ENCODE assay signal across 12 cellular contexts in the genomic region with DNA sequence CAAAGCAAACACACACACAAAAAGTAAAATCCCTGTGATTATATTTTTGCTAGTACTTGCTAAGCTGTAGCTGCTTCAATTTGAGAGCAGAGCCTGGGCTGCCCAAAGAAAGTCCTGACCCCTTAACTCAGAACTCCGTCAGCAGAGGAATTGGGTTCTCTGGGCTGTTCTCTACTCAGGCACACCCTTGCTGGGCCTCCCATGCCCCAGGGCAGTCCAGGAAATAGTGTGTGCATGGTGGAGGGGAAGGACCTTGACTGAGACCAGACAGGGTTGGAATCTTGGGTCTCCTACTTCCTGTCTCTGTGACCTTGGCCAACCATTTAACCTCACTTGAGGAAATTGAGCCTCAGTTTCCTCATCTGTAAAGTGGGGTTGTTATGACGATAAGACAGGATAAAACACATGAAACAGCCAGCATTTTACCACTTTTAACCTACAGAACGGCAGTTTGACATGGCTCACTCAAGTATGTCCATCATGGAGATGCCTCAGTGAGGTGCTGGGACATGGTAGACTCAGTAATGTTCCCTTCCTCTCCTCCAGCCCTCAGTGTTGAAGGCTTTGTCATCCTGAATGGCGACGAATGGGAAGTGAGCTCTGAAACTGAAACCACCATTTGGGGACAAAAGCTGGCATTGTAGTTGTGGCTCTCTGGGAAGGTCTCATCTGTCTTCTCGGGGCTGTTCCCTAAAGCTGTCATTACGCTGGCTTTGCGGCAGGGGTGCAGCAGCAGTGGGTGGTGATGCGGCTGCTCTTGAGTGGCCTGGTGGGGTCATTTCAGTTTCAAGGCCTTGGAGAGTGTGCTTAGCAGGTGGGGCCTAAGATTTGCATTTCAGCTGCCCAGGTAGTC.
DNase-seq lines count a peak whose midpoint lies in the region; ATAC-seq, FAIRE-seq and TF ChIP-seq lines count a peak whose summit lies in the region.
"Had no signal": no experiment of that assay in that cellular context is flagged by ENCODE, and none has a peak within 500 bp of the region (broad histone marks: within the 10 kb centered on the region; RNA-seq: fewer than 3 reads in every experiment).

No MANE protein-coding gene starts in this region.

- no peak for TF ChIP-seq CTCF in H1 (IDR thresholded peaks at IDR 0.05; ENCODE audit: control extremely low read depth in 1 of 3, insufficient read depth in 1 of 3, low read depth in 1 of 3, low read length in 3 of 3)

- no peak overlapping the region for H4K91ac ChIP-seq in H1 (replicated peaks; ENCODE audit: insufficient read length, low read length)

- H3K23ac ChIP-seq in H1 (ENCODE audit: insufficient read length) = no peak overlapping the region

- FAIRE-seq in H1 (lab: Jason Lieb, UNC) = no peak

- H3K27ac ChIP-seq in H1 (ENCODE audit: low read depth, low read length) = no peak overlapping the region

- no peak for TF ChIP-seq EP300 in H1 (IDR thresholded peaks at IDR 0.05; ENCODE audit: borderline replicate concordance in 1 of 2, low read depth in 2 of 2, low read length in 2 of 2)

- H3K79me2 ChIP-seq in H1 (ENCODE audit: control insufficient read depth in 1 of 2, insufficient read depth in 2 of 2, low read length in 2 of 2) = peaks cover 0 to 80% of the 10 kb centered on the region in 2 experiments; a peak in 2 of 4 replicates

- H3K9ac ChIP-seq in H1 (replicated peaks in 1 of 4; ENCODE audit: extremely low read depth in 1 of 4, low read depth in 3 of 4, low read length in 3 of 4) = no peak overlapping the region

- no peak overlapping the region for H3K18ac ChIP-seq in H1 (ENCODE audit: extremely low read depth, low read length)

- peaks cover 0 to 4% (median 2%) of the 10 kb centered on the region in 4 experiments; a peak in 1 of 8 replicates for H3K36me3 ChIP-seq in H1 (ENCODE audit: control insufficient read depth in 2 of 4, insufficient read depth in 4 of 4, low read length in 3 of 4)
- H3K36me3 ChIP-seq: adrenal gland had no signal

- peaks cover 11 to 27% of the 10 kb centered on the region in 2 experiments for H4K20me1 ChIP-seq in H1 (replicated peaks in 1 of 2; ENCODE audit: control insufficient read depth in 1 of 2, insufficient read depth in 2 of 2, low read length in 2 of 2)

- no peak overlapping the region for H3K14ac ChIP-seq in H1 (ENCODE audit: insufficient read length)

- intact Hi-C loops in sciatic nerve (cut with DNase I) = no loop called here

- no peaks in the 10 kb centered on the region for H3K27me3 ChIP-seq in H1 (replicated peaks in 1 of 4; ENCODE audit: control insufficient read depth in 3 of 4, extremely low read depth in 1 of 4, insufficient read depth in 3 of 4, low read length in 3 of 4)
- H3K27me3 ChIP-seq: adrenal gland had no signal

- H2BK120ac ChIP-seq in H1 (replicated peaks; ENCODE audit: low read depth, low read length) = no peak overlapping the region

- 77% methylated on average over 9 of the region's 9 CpGs; no CpG with 5 or more reads in 1 of the 2 experiments for WGBS in H1 (ENCODE audit: extremely low coverage in 1 of 2, insufficient coverage in 1 of 2, insufficient read length in 1 of 2, insufficient replicate concordance in 2 of 2, low coverage in 1 of 2, low lambda C conversion rate in 2 of 2, missing lambda C conversion rate in 1 of 2), 2 experiments

- no peaks in the 10 kb centered on the region; the same call in 1 of the 2 replicates for H3K23me2 ChIP-seq in H1 (ENCODE audit: low read depth, low read length)

- peaks cover 0 to 3% (median 0%) of the 10 kb centered on the region in 4 experiments; a peak in 1 of 7 replicates for H3K4me1 ChIP-seq in H1 (replicated peaks in 1 of 4; ENCODE audit: control insufficient read depth in 3 of 4, insufficient read depth in 4 of 4, low read length in 3 of 4)

- peaks cover 29% of the 10 kb centered on the region for H3K79me1 ChIP-seq in H1 (ENCODE audit: low read depth, low read length)

- POLR2A ChIA-PET in H1 (lab: Charles Lee; ENCODE audit: partially characterized antibody) = interaction anchor here (0.7 kb wide), 1 partner anchor 78 kb away, joined by 6 read pairs; no protein-coding TSS in a partner anchor

- H3K4ac ChIP-seq in H1 (replicated peaks; ENCODE audit: insufficient read length, low read depth, low read length) = no peak overlapping the region

- H2BK5ac ChIP-seq in H1 (ENCODE audit: low read depth, low read length) = no peak overlapping the region

- no peak overlapping the region for H4K5ac ChIP-seq in H1 (ENCODE audit: insufficient read length, low read depth, low read length)

- no peak for TF ChIP-seq RAD21 in H1 (IDR thresholded peaks at IDR 0.05 in 1 of 2, conservative IDR thresholded peaks at IDR 0.05 in 1 of 2; ENCODE audit: low read depth in 2 of 2, low read length in 2 of 2)

- no peak overlapping the region for H3K4me3 ChIP-seq in H1 (ENCODE audit: extremely low read depth in 1 of 4, insufficient read depth in 2 of 4, low read depth in 3 of 4, low read length in 4 of 4)
- H3K4me3 ChIP-seq: adrenal gland had no signal

- no peak for TF ChIP-seq POLR2A in H1 (IDR thresholded peaks at IDR 0.05; ENCODE audit: control extremely low read depth in 1 of 2, low read depth in 2 of 2, low read length in 2 of 2)

- DNase-seq in SKM-1 treated with dmso at 0.1 percent for 144 hours (lab: John Stamatoyannopoulos, UW; ENCODE audit: unreplicated experiment) (peak; percentile 56), SKM-1 (lab: John Stamatoyannopoulos, UW; ENCODE audit: unreplicated experiment) (no peak), NOMO-1 treated with dmso at 0.1 percent for 144 hours (lab: John Stamatoyannopoulos, UW; ENCODE audit: unreplicated experiment) (peak; percentile 73), H1 (ENCODE audit: low read depth in 1 of 2, low spot score in 2 of 2) (no peak), sciatic nerve (ENCODE audit: low spot score) (no peak), NCI-H1436 (lab: John Stamatoyannopoulos, UW) (no peak), D341Med (ENCODE audit: low spot score) (no peak), cortex of kidney (lab: John Stamatoyannopoulos, UW) (no peak)
- DNase-seq: 8988T, adrenal gland, midbrain, T1000 had no signal

- no peak overlapping the region for H3K56ac ChIP-seq in H1 (replicated peaks; ENCODE audit: insufficient read length, low read depth, low read length)

- H2BK15ac ChIP-seq in H1 (ENCODE audit: low read length) = no peak overlapping the region

- H3K4me2 ChIP-seq in H1 (ENCODE audit: insufficient read depth in 1 of 2, low read depth in 2 of 2, low read length in 2 of 2) = no peak overlapping the region

- H2BK12ac ChIP-seq in H1 (ENCODE audit: low read depth, low read length) = no peak overlapping the region

- H2AFZ ChIP-seq in H1 (ENCODE audit: low read length) = no peak overlapping the region

- CTCF ChIA-PET in H1 (lab: Charles Lee; ENCODE audit: partially characterized antibody) = interaction anchor here (0.7 to 1.4 kb wide), 2 partner anchors 9 to 320 kb away, joined by 3 to 5 read pairs; no protein-coding TSS in a partner anchor

- no peak overlapping the region for H2BK20ac ChIP-seq in H1 (ENCODE audit: low read length)

- ATAC-seq in sciatic nerve = peak; percentile 11

- no peaks in the 10 kb centered on the region for H3K9me3 ChIP-seq in H1 (ENCODE audit: insufficient read depth in 2 of 2, low read depth in 1 of 2, low read length in 1 of 2)
- H3K9me3 ChIP-seq: adrenal gland had no signal

- H4K8ac ChIP-seq in H1 (ENCODE audit: extremely low read depth, insufficient read depth, low read length) = peak overlapping the region; percentile 29

- H2AK5ac ChIP-seq in H1 (ENCODE audit: low read depth, low read length) = no peak overlapping the region

TF ChIP-seq in H1, 55 proteins besides CTCF, POLR2A, EP300 and RAD21:
- TF ChIP-seq NRF1 (IDR thresholded peaks at IDR 0.05; ENCODE audit: low read depth, low read length) = no peak
TF ChIP-seq in H1: peak in this region for 0.

Comparison
In these comparisons a context has a peak if more than half of its experiments do, and no peak if none do; other contexts are left out.
1. DNase-seq: peak in SKM-1 treated with dmso at 0.1 percent for 144 hours (single experiment) and NOMO-1 treated with dmso at 0.1 percent for 144 hours (single experiment); none in SKM-1 (single experiment), H1 (0 of 2), sciatic nerve (single experiment), NCI-H1436 (single experiment), D341Med (single experiment) and cortex of kidney (single experiment).